In genomic region chr11:118939412-118939915, GRCh38 we compare ENCODE assay signal across 1 cellular context.
TF ChIP-seq lines count a peak whose summit lies in the region.

No MANE protein-coding gene starts in this region.

TF ChIP-seq in H1, 55 proteins besides CTCF, POLR2A, EP300 and RAD21:
- TF ChIP-seq FOSL1 (IDR thresholded peaks at IDR 0.05; ENCODE audit: insufficient read depth, low read depth, low read length) (no peak), MAFK (IDR thresholded peaks at IDR 0.05; ENCODE audit: low read depth, low read length) (no peak), PHF8 (conservative IDR thresholded peaks at IDR 0.05; ENCODE audit: low read depth, low read length) (no peak)
